Comparison of ENCODE assay signal across 19 cellular contexts in genomic region chr11:118000067-118000849, GRCh38. TPM values are rescaled to one million over a fixed set of nuclear protein-coding genes. Genes with fewer than 3 reads are reported as not detected.
DNase-seq lines count a peak whose midpoint lies in the region; ATAC-seq, FAIRE-seq and TF ChIP-seq lines count a peak whose summit lies in the region.
"Had no signal": no experiment of that assay in that cellular context is flagged by ENCODE, and none has a peak within 500 bp of the region (broad histone marks: within the 10 kb centered on the region; RNA-seq: fewer than 3 reads in every experiment).

No MANE protein-coding gene starts in this region.

- H3K9me3 ChIP-seq in H1 (ENCODE audit: insufficient read depth in 2 of 2, low read depth in 1 of 2, low read length in 1 of 2), result no peaks in the 10 kb centered on the region
- H3K9me3 ChIP-seq: right lobe of liver, upper lobe of left lung had no signal

- DNase-seq in activated T-cell treated with anti-CD3 and anti-CD28 coated beads, Interleukin-2, amount 50 U/mL, for 48 hours, result peak; percentile 31 to 38
- DNase-seq in activated T-cell treated with anti-CD3 and anti-CD28 coated beads, Interleukin-2, amount 50 U/mL, for 1 hour, result no peak
- no peak for DNase-seq in activated CD4-positive, alpha-beta memory T cell treated with anti-CD3 and anti-CD28 coated beads, Interleukin-2, amount 10 ng/mL, durations not matched to agents 7 days and 5 days
- DNase-seq in H1 (ENCODE audit: low read depth in 1 of 2, low spot score in 2 of 2) (no peak), SHP77 treated with DMSO at 0.1 percent for 48 hours (lab: John Stamatoyannopoulos, UW) (no peak), COR-L47 (lab: John Stamatoyannopoulos, UW) (no peak)
- DNase-seq: activated naive CD4-positive, alpha-beta T cell treated with anti-CD3 and anti-CD28 coated beads, Interleukin-2, amount 50 U/mL, for 16 hours; cortex of kidney; H7; MM.1S; NCI-H1694; NCI-H2227 treated with DMSO at 0.1 percent for 48 hours; stomach had no signal

- CTCF ChIA-PET in activated CD4-positive, alpha-beta memory T cell treated with anti-CD3 and anti-CD28 coated beads, Interleukin-2, amount 10 ng/mL, durations not matched to agents 7 days and 5 days (lab: Charles Lee), result interaction anchor here (0.9 to 15.4 kb wide), 6 partner anchors 13 to 183 kb away, joined by 3 to 192 read pairs (median 32); partner anchors contain the start of gene IL10RA
- CTCF ChIA-PET in H1 (lab: Charles Lee; ENCODE audit: partially characterized antibody), result interaction anchor here (0.7 to 3.8 kb wide), 8 partner anchors 11 to 744 kb away, joined by 3 to 18 read pairs (median 4); no protein-coding TSS in a partner anchor

- peaks cover 8% of the 10 kb centered on the region for H3K9me3 Mint-ChIP-seq in activated CD4-positive, alpha-beta memory T cell treated with anti-CD3 and anti-CD28 coated beads, Interleukin-2, amount 10 ng/mL, durations not matched to agents 7 days and 5 days
- peaks cover 5% of the 10 kb centered on the region for H3K9me3 Mint-ChIP-seq in stimulated activated memory B cell treated with anti-CD40 and anti-IgM and Interleukin-4, amounts not matched to agents 10 μg/mL and 1 μg/mL and 100 μg/mL, for 72 hours

- no peak for TF ChIP-seq RAD21 in H1 (IDR thresholded peaks at IDR 0.05 in 1 of 2, conservative IDR thresholded peaks at IDR 0.05 in 1 of 2; ENCODE audit: low read depth in 2 of 2, low read length in 2 of 2)

- H4K5ac ChIP-seq in H1 (ENCODE audit: insufficient read length, low read depth, low read length), result no peak overlapping the region

- no peaks in the 10 kb centered on the region for H3K23me2 ChIP-seq in H1 (ENCODE audit: low read depth, low read length)

- POLR2A ChIA-PET in activated CD4-positive, alpha-beta memory T cell treated with anti-CD3 and anti-CD28 coated beads, Interleukin-2, amount 10 ng/mL, durations not matched to agents 7 days and 5 days (lab: Charles Lee), result interaction anchor here (0.8 to 31.5 kb wide), 8 partner anchors 3 to 171 kb away, joined by 3 to 1195 read pairs (median 642); partner anchors contain the start of gene IL10RA
- POLR2A ChIA-PET in H1 (lab: Charles Lee; ENCODE audit: partially characterized antibody), result interaction anchor here (1.3 kb wide), 1 partner anchor 14 kb away, joined by 3 read pairs; the partner anchor contains the start of gene IL10RA

- no peak for TF ChIP-seq CTCF in H1 (IDR thresholded peaks at IDR 0.05; ENCODE audit: control extremely low read depth in 1 of 3, insufficient read depth in 1 of 3, low read depth in 1 of 3, low read length in 3 of 3)

- peak overlapping the region; percentile 99 for H3K27ac Mint-ChIP-seq in activated CD4-positive, alpha-beta memory T cell treated with anti-CD3 and anti-CD28 coated beads, Interleukin-2, amount 10 ng/mL, durations not matched to agents 7 days and 5 days
- H3K27ac Mint-ChIP-seq in stimulated activated memory B cell treated with anti-CD40 and anti-IgM and Interleukin-4, amounts not matched to agents 10 μg/mL and 1 μg/mL and 100 μg/mL, for 72 hours, result peak overlapping the region; percentile 98

- H3K18ac ChIP-seq in H1 (ENCODE audit: extremely low read depth, low read length), result no peak overlapping the region

- WGBS in H1 (ENCODE audit: extremely low coverage in 1 of 2, insufficient coverage in 1 of 2, insufficient read length in 1 of 2, insufficient replicate concordance in 2 of 2, low coverage in 1 of 2, low lambda C conversion rate in 2 of 2, missing lambda C conversion rate in 1 of 2), 2 experiments, result 83% methylated on average over 4 of the region's 4 CpGs; no CpG with 5 or more reads in 1 of the 2 experiments

- H3K4me2 ChIP-seq in H1 (ENCODE audit: insufficient read depth in 1 of 2, low read depth in 2 of 2, low read length in 2 of 2), result no peak overlapping the region

- H3K36me3 Mint-ChIP-seq in activated CD4-positive, alpha-beta memory T cell treated with anti-CD3 and anti-CD28 coated beads, Interleukin-2, amount 10 ng/mL, durations not matched to agents 7 days and 5 days (ENCODE audit: low read depth), result peaks cover 76% of the 10 kb centered on the region
- peaks cover 50% of the 10 kb centered on the region for H3K36me3 Mint-ChIP-seq in stimulated activated memory B cell treated with anti-CD40 and anti-IgM and Interleukin-4, amounts not matched to agents 10 μg/mL and 1 μg/mL and 100 μg/mL, for 72 hours

- peak overlapping the region; percentile 3 for H3K14ac ChIP-seq in H1 (ENCODE audit: insufficient read length)

- no peak overlapping the region for H2AFZ ChIP-seq in H1 (ENCODE audit: low read length)

- no peaks in the 10 kb centered on the region for H3K27me3 Mint-ChIP-seq in activated CD4-positive, alpha-beta memory T cell treated with anti-CD3 and anti-CD28 coated beads, Interleukin-2, amount 10 ng/mL, durations not matched to agents 7 days and 5 days
- H3K27me3 Mint-ChIP-seq in stimulated activated memory B cell treated with anti-CD40 and anti-IgM and Interleukin-4, amounts not matched to agents 10 μg/mL and 1 μg/mL and 100 μg/mL, for 72 hours, result no peaks in the 10 kb centered on the region

- H2BK120ac ChIP-seq in H1 (replicated peaks; ENCODE audit: low read depth, low read length), result no peak overlapping the region

- no peak overlapping the region for H3K9ac ChIP-seq in H1 (replicated peaks in 1 of 4; ENCODE audit: extremely low read depth in 1 of 4, low read depth in 3 of 4, low read length in 3 of 4)

- no peaks in the 10 kb centered on the region for H3K36me3 ChIP-seq in H1 (ENCODE audit: control insufficient read depth in 2 of 4, insufficient read depth in 4 of 4, low read length in 3 of 4)

- H4K8ac ChIP-seq in H1 (ENCODE audit: extremely low read depth, insufficient read depth, low read length), result no peak overlapping the region

- TF ChIP-seq EP300 in H1 (IDR thresholded peaks at IDR 0.05; ENCODE audit: borderline replicate concordance in 1 of 2, low read depth in 2 of 2, low read length in 2 of 2), result no peak

- peaks cover 100% of the 10 kb centered on the region for H3K4me1 Mint-ChIP-seq in activated CD4-positive, alpha-beta memory T cell treated with anti-CD3 and anti-CD28 coated beads, Interleukin-2, amount 10 ng/mL, durations not matched to agents 7 days and 5 days
- H3K4me1 Mint-ChIP-seq in stimulated activated memory B cell treated with anti-CD40 and anti-IgM and Interleukin-4, amounts not matched to agents 10 μg/mL and 1 μg/mL and 100 μg/mL, for 72 hours, result peaks cover 95% of the 10 kb centered on the region

- H3K4ac ChIP-seq in H1 (replicated peaks; ENCODE audit: insufficient read length, low read depth, low read length), result no peak overlapping the region

- H4K20me1 ChIP-seq in H1 (replicated peaks in 1 of 2; ENCODE audit: control insufficient read depth in 1 of 2, insufficient read depth in 2 of 2, low read length in 2 of 2), result no peaks in the 10 kb centered on the region

- no peak overlapping the region for H2BK20ac ChIP-seq in H1 (ENCODE audit: low read length)

- no peaks in the 10 kb centered on the region for H3K79me1 ChIP-seq in H1 (ENCODE audit: low read depth, low read length)

- H2AK5ac ChIP-seq in H1 (ENCODE audit: low read depth, low read length), result no peak overlapping the region

- FAIRE-seq in H1 (lab: Jason Lieb, UNC), result no peak

- H2BK15ac ChIP-seq in H1 (ENCODE audit: low read length), result no peak overlapping the region

- H2BK5ac ChIP-seq in H1 (ENCODE audit: low read depth, low read length), result no peak overlapping the region

- no peaks in the 10 kb centered on the region for H3K79me2 ChIP-seq in H1 (ENCODE audit: control insufficient read depth in 1 of 2, insufficient read depth in 2 of 2, low read length in 2 of 2)

- H3K4me3 ChIP-seq in H1 (ENCODE audit: extremely low read depth in 1 of 4, insufficient read depth in 2 of 4, low read depth in 3 of 4, low read length in 4 of 4), result no peak overlapping the region
- H3K4me3 ChIP-seq: right lobe of liver, stomach, upper lobe of left lung had no signal

- H3K27ac ChIP-seq in H1 (ENCODE audit: low read depth, low read length), result no peak overlapping the region
- H3K27ac ChIP-seq: epithelial cell of prostate, right lobe of liver had no signal

- H3K4me3 Mint-ChIP-seq in activated CD4-positive, alpha-beta memory T cell treated with anti-CD3 and anti-CD28 coated beads, Interleukin-2, amount 10 ng/mL, durations not matched to agents 7 days and 5 days, result peak overlapping the region; percentile 11
- no peak overlapping the region for H3K4me3 Mint-ChIP-seq in stimulated activated memory B cell treated with anti-CD40 and anti-IgM and Interleukin-4, amounts not matched to agents 10 μg/mL and 1 μg/mL and 100 μg/mL, for 72 hours

- H4K91ac ChIP-seq in H1 (replicated peaks; ENCODE audit: insufficient read length, low read length), result no peak overlapping the region

- no peak for TF ChIP-seq POLR2A in H1 (IDR thresholded peaks at IDR 0.05; ENCODE audit: control extremely low read depth in 1 of 2, low read depth in 2 of 2, low read length in 2 of 2)

- no peak overlapping the region for H3K23ac ChIP-seq in H1 (ENCODE audit: insufficient read length)

- no peak overlapping the region for H2BK12ac ChIP-seq in H1 (ENCODE audit: low read depth, low read length)

- H3K4me1 ChIP-seq in H1 (replicated peaks in 1 of 4; ENCODE audit: control insufficient read depth in 3 of 4, insufficient read depth in 4 of 4, low read length in 3 of 4), result no peaks in the 10 kb centered on the region; a peak in 2 of 7 replicates
- H3K4me1 ChIP-seq: right lobe of liver had no signal

- H3K56ac ChIP-seq in H1 (replicated peaks; ENCODE audit: insufficient read length, low read depth, low read length), result no peak overlapping the region

- no peak for ATAC-seq in stimulated activated memory B cell treated with anti-CD40 and anti-IgM and Interleukin-4, amounts not matched to agents 10 μg/mL and 1 μg/mL and 100 μg/mL, for 72 hours
- ATAC-seq in SK-N-SH treated with all-trans-retinoic acid at 6 μM for 48 hours, result no peak

- peaks cover 0 to 2% (median 0%) of the 10 kb centered on the region in 4 experiments; a peak in 1 of 7 replicates for H3K27me3 ChIP-seq in H1 (replicated peaks in 1 of 4; ENCODE audit: control insufficient read depth in 3 of 4, extremely low read depth in 1 of 4, insufficient read depth in 3 of 4, low read length in 3 of 4)
- H3K27me3 ChIP-seq: right lobe of liver, stomach, upper lobe of left lung had no signal

TF ChIP-seq in H1, 55 proteins besides CTCF, POLR2A, EP300 and RAD21 (continues in another document):
- TF ChIP-seq SRF (IDR thresholded peaks at IDR 0.05; ENCODE audit: low read depth, low read length), result no peak

RNA-seq across cellular contexts. Expression of gene IL10RA, which starts 14.1 kb away (rescaled TPM):
- 100 to 1,000 TPM; 286 to 291 TPM for total RNA-seq in activated CD4-positive, alpha-beta memory T cell treated with anti-CD3 and anti-CD28 coated beads, Interleukin-2, amount 10 ng/mL, durations not matched to agents 7 days and 5 days
- total RNA-seq in H1 (2021; fragmentation: NEBNext Ultra II Directional; extraction: Animal tissue kit (Norgen Biotek cat#: 25700)), result 0.11 and 0.31 TPM in 2 replicates
- polyA plus RNA-seq in H1 (2011; rRNA removed), result 0.05 and 0.16 TPM in 2 replicates
- polyA plus RNA-seq in H1 (2011; cell fraction: cytosol; rRNA removed), result 0.06 TPM
- polyA plus RNA-seq in H1 (2011; cell fraction: nucleus; rRNA removed), result 0.66 TPM
- polyA plus RNA-seq in H1 (2012, experiment 1 of 2), result 0.05 TPM in 1 of 4 replicates, not detected in the others
- 0.09 TPM for polyA plus RNA-seq in H1 (2012, experiment 2 of 2)
- 0.14 TPM for polyA plus RNA-seq in H1 (2013, experiment 1 of 2)
- polyA plus RNA-seq in H1 (2013, experiment 2 of 2), result 0.15 TPM
- polyA minus RNA-seq in H1 (2011; rRNA and poly(A)+ RNA removed), result 0.09 TPM in 1 of 2 replicates, not detected in the other
- not detected for polyA minus RNA-seq in H1 (2011; cell fraction: cytosol; rRNA and poly(A)+ RNA removed)
- polyA minus RNA-seq in H1 (2011; cell fraction: nucleus; rRNA and poly(A)+ RNA removed), result 0.40 TPM
- total RNA-seq: H7, osteocyte had no signal

Comparison
In these comparisons a context has a peak if more than half of its experiments do, and no peak if none do; other contexts are left out.
1. DNase-seq: peak in activated T-cell treated with anti-CD3 and anti-CD28 coated beads, Interleukin-2, amount 50 U/mL, for 48 hours (2 of 2); none in activated T-cell treated with anti-CD3 and anti-CD28 coated beads, Interleukin-2, amount 50 U/mL, for 1 hour (single experiment), activated CD4-positive, alpha-beta memory T cell treated with anti-CD3 and anti-CD28 coated beads, Interleukin-2, amount 10 ng/mL, durations not matched to agents 7 days and 5 days (single experiment), H1 (0 of 2), SHP77 treated with DMSO at 0.1 percent for 48 hours (single experiment) and COR-L47 (single experiment).
2. RNA of gene IL10RA, which starts 14.1 kb away (total RNA-seq): 286 to 291 TPM in activated CD4-positive, alpha-beta memory T cell treated with anti-CD3 and anti-CD28 coated beads, Interleukin-2, amount 10 ng/mL, durations not matched to agents 7 days and 5 days; 0.11 to 0.31 TPM in H1; every median in the first group is over 100 times any median in the second.